Comparison of ENCODE assay signal across 26 cellular contexts in the genomic region with DNA sequence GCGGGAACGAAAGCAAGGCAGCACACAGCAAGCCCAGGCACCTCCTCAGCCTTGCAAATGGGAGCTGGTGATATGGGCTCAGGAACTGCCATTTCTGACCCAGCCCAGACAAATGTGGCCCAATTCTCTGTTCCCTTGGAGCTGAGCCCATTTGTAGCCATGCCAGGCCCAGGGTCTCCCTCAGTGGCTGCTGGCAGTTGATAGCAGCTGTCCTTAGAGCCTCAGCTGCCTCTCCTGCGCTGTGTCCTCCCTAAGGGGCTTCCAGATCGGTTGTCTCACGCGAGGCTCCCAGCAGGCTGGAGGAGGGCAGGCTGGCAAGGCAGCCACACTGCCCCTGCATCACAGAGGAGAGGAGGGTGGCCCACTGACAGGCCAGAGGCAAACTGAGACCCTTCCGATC.
"Had no signal": no experiment of that assay in that cellular context is flagged by ENCODE, and none has a peak within 500 bp of the region (broad histone marks: within the 10 kb centered on the region; RNA-seq: fewer than 3 reads in every experiment).

No MANE protein-coding gene starts in this region.

- H3K36me3 ChIP-seq: colonic mucosa, esophagus muscularis mucosa, gastroesophageal sphincter, heart right ventricle, left lung, sigmoid colon, thoracic aorta, tibial nerve, upper lobe of right lung, uterus had no signal

- H3K27ac ChIP-seq: colonic mucosa, esophagus muscularis mucosa, foreskin keratinocyte, heart right ventricle, left lung, psoas muscle, skin epidermis, thoracic aorta, tibial nerve, upper lobe of right lung, uterus had no signal

- DNase-seq: colonic mucosa; effector CD8-positive, alpha-beta T cell; endodermal cell; foreskin keratinocyte; heart right ventricle; hippocampal formation; left cardiac atrium; left lung; mesendoderm; naive B cell; psoas muscle; right cardiac atrium; sigmoid colon; stimulated activated CD4-positive, alpha-beta T cell treated with anti-CD3 and anti-CD28 coated beads, Interleukin-15, amount 100 ng/mL, for 24 hours; stimulated activated CD4-positive, alpha-beta T cell treated with anti-CD3 and anti-CD28 coated beads, Interleukin-2, amount 100 ng/mL, for 48 hours; stimulated activated naive B cell treated with anti-CD40 and anti-IgM and Interleukin-4, amounts not matched to agents 10 μg/mL and 1 μg/mL and 100 μg/mL, for 72 hours; upper lobe of right lung; uterus had no signal

- H3K4me1 ChIP-seq: colonic mucosa, heart right ventricle, left lung, psoas muscle, tibial nerve, upper lobe of right lung, uterus had no signal

- H3K4me3 ChIP-seq: colonic mucosa, esophagus muscularis mucosa, gastroesophageal sphincter, heart right ventricle, left lung, psoas muscle, sigmoid colon, skin epidermis, thoracic aorta, tibial nerve, upper lobe of right lung, uterus had no signal

- FAIRE-seq: endothelial cell of umbilical vein, islet of Langerhans had no signal

- H3K9me3 ChIP-seq: colonic mucosa, esophagus muscularis mucosa, gastroesophageal sphincter, heart right ventricle, left lung, psoas muscle, sigmoid colon, thoracic aorta, tibial nerve, upper lobe of right lung, uterus had no signal

- H3K27me3 ChIP-seq: colonic mucosa, esophagus muscularis mucosa, foreskin keratinocyte, gastroesophageal sphincter, left lung, sigmoid colon, tibial nerve, upper lobe of right lung, uterus had no signal

- ATAC-seq: foreskin keratinocyte; gastroesophageal sphincter; heart right ventricle; left cardiac atrium; left lung; natural killer cell treated with Interleukin-12 subunit alpha and Interleukin-12 subunit beta and Interleukin-15 and Interleukin-18, amount 100 ng/mL, for 72 hours; psoas muscle; right cardiac atrium; stimulated activated naive B cell treated with anti-CD40 and anti-IgM and Interleukin-4, amounts not matched to agents 10 μg/mL and 1 μg/mL and 100 μg/mL, for 72 hours; upper lobe of right lung had no signal
